Comparison of ENCODE assay signal across 18 cellular contexts in genomic region chr16:69116911-69117310, GRCh38. TPM values are rescaled to one million over a fixed set of nuclear protein-coding genes. Genes with fewer than 3 reads are reported as not detected.
"Had no signal": no experiment of that assay in that cellular context is flagged by ENCODE, and none has a peak within 500 bp of the region (broad histone marks: within the 10 kb centered on the region; RNA-seq: fewer than 3 reads in every experiment).

No MANE protein-coding gene starts in this region.

- ATAC-seq: activated CD4-positive, CD25-positive, alpha-beta regulatory T cell treated with anti-CD3 and anti-CD28 coated beads, Interleukin-2, amount 50 U/mL, for 24 hours; activated naive CD4-positive, alpha-beta T cell treated with anti-CD3 and anti-CD28 coated beads, Interleukin-2, amount 50 U/mL, for 72 hours had no signal

- H3K27me3 ChIP-seq: cardiac muscle cell, dorsolateral prefrontal cortex, testis had no signal

- FAIRE-seq: keratinocyte, urothelium cell line had no signal

- H3K9me3 ChIP-seq: testis had no signal

- H3K4me3 ChIP-seq: cardiac muscle cell, dorsolateral prefrontal cortex, skin epidermis, testis had no signal

- H3K4me1 ChIP-seq: testis had no signal

- DNase-seq: activated gamma-delta T cell treated with Interleukin-2 at 50 U/mL for 16 hours; amniotic stem cell; foreskin melanocyte; glutamatergic neuron; mammary epithelial cell; nephron progenitor cell; occipital lobe; stimulated activated CD4-positive, alpha-beta T cell treated with anti-CD3 and anti-CD28 coated beads, Interleukin-15, amount 100 ng/mL, for 24 hours; stimulated activated CD4-positive, alpha-beta T cell treated with anti-CD3 and anti-CD28 coated beads, Interleukin-2, amount 100 ng/mL, for 48 hours; testis had no signal

- H3K27ac ChIP-seq: cardiac muscle cell, dorsolateral prefrontal cortex, epithelial cell of prostate, testis had no signal

RNA-seq across cellular contexts. Expression of gene HAS3, which starts 11.5 kb away (rescaled TPM):
- polyA plus RNA-seq: cardiac muscle cell had no signal
